Comparison of ENCODE assay signal across 14 cellular contexts in genomic region chr2:862356-862687, GRCh38.
"Had no signal": no experiment of that assay in that cellular context is flagged by ENCODE, and none has a peak within 500 bp of the region (broad histone marks: within the 10 kb centered on the region; RNA-seq: fewer than 3 reads in every experiment).

No MANE protein-coding gene starts in this region.

- H3K36me3 ChIP-seq: gastrocnemius medialis, left ventricle myocardium inferior, lower lobe of right lung, pancreas, tibial artery, upper lobe of left lung had no signal

- H3K4me3 ChIP-seq: gastrocnemius medialis, left ventricle myocardium inferior, lower lobe of right lung, pancreas, smooth muscle cell, tibial artery, upper lobe of left lung had no signal

- H3K27me3 ChIP-seq: pancreas, upper lobe of left lung had no signal

- H3K27ac ChIP-seq: gastrocnemius medialis, left ventricle myocardium inferior, lower lobe of right lung, pancreas, tibial artery, upper lobe of left lung had no signal

- H3K9me3 ChIP-seq: gastrocnemius medialis, left ventricle myocardium inferior, lower lobe of right lung, pancreas, tibial artery, upper lobe of left lung had no signal

- H3K4me1 ChIP-seq: gastrocnemius medialis, left ventricle myocardium inferior, lower lobe of right lung, pancreas, tibial artery, upper lobe of left lung had no signal

- DNase-seq: effector memory CD4-positive, alpha-beta T cell; gastrocnemius medialis; left ventricle myocardium inferior; lower lobe of right lung; naive B cell; nucleus accumbens; pancreas; right cardiac atrium; stimulated activated CD4-positive, alpha-beta T cell treated with anti-CD3 and anti-CD28 coated beads, Interleukin-4, amount 100 ng/mL, for 24 hours; tibial artery; upper lobe of left lung had no signal

- ATAC-seq: esophagus mucosa; gastrocnemius medialis; lower lobe of right lung; pancreas; right cardiac atrium; stimulated activated memory B cell treated with anti-CD40 and anti-IgM and Interleukin-4, amounts not matched to agents 10 μg/mL and 1 μg/mL and 100 μg/mL, for 72 hours had no signal
